ENCODE assay signal across 1 cellular context in genomic region chr6:44257007-44257752, GRCh38.
TF ChIP-seq lines count a peak whose summit lies in the region.

Gene SLC35B2, minus strand, starts transcription at chr6:44257528. Its CDS starts 118 bp downstream, at chr6:44257410.

TF ChIP-seq in HepG2, 621 proteins besides CTCF, POLR2A, EP300 and RAD21 (continued from another document and continues in another):
- TF ChIP-seq ZNF318 (CRISPR knock-in tag; IDR thresholded peaks at IDR 0.05) (peak; percentile 36), ARID2 (CRISPR knock-in tag; IDR thresholded peaks at IDR 0.05; ENCODE audit: borderline replicate concordance) (peak; percentile 78; the same call in 1 of the 2 replicates), SATB2 (CRISPR knock-in tag; IDR thresholded peaks at IDR 0.05) (peak; percentile 53; the same call in 1 of the 2 replicates), ZNF501 (CRISPR knock-in tag; IDR thresholded peaks at IDR 0.05) (peak; percentile 78), ZBTB3 (CRISPR knock-in tag; IDR thresholded peaks at IDR 0.05; ENCODE audit: borderline replicate concordance, low read depth) (no peak), AHDC1 (CRISPR knock-in tag; IDR thresholded peaks at IDR 0.05; ENCODE audit: borderline replicate concordance) (peak; percentile 40; the same call in 1 of the 2 replicates), RARG (CRISPR knock-in tag; IDR thresholded peaks at IDR 0.05; ENCODE audit: low read depth) (no peak), JUNB (CRISPR knock-in tag; IDR thresholded peaks at IDR 0.05; ENCODE audit: borderline replicate concordance) (no peak), HES4 (CRISPR knock-in tag; IDR thresholded peaks at IDR 0.05; ENCODE audit: borderline replicate concordance) (no peak; the same call in none of the 2 replicates), TOE1 (CRISPR knock-in tag; IDR thresholded peaks at IDR 0.05) (no peak), STAT5B (CRISPR knock-in tag; IDR thresholded peaks at IDR 0.05) (no peak), ZNF761 (CRISPR knock-in tag; conservative IDR thresholded peaks at IDR 0.05) (0 out of 2 replicates have a peak, but pooled peaks have one; percentile 67), ZFP82 (CRISPR knock-in tag; IDR thresholded peaks at IDR 0.05; ENCODE audit: borderline replicate concordance) (peak; percentile 95; the same call in 1 of the 2 replicates), BRF2 (CRISPR knock-in tag; IDR thresholded peaks at IDR 0.05) (peak; percentile 85; the same call in 1 of the 2 replicates), ATF2 (CRISPR knock-in tag; IDR thresholded peaks at IDR 0.05) (no peak), DZIP1 (CRISPR knock-in tag; IDR thresholded peaks at IDR 0.05) (no peak), MIER2 (CRISPR knock-in tag; IDR thresholded peaks at IDR 0.05) (no peak), MTA3 (CRISPR knock-in tag; IDR thresholded peaks at IDR 0.05) (no peak), ZNF280D (CRISPR knock-in tag; IDR thresholded peaks at IDR 0.05) (0 out of 2 replicates have a peak, but pooled peaks have one; percentile 58), HOXA9 (CRISPR knock-in tag; IDR thresholded peaks at IDR 0.05; ENCODE audit: borderline replicate concordance) (peak; percentile 78; the same call in 1 of the 2 replicates), CREBL2 (CRISPR knock-in tag; IDR thresholded peaks at IDR 0.05; ENCODE audit: borderline replicate concordance) (no peak), RXRB (CRISPR knock-in tag; IDR thresholded peaks at IDR 0.05; ENCODE audit: borderline replicate concordance) (peak; percentile 60), PTBP1 (IDR thresholded peaks at IDR 0.05; ENCODE audit: low read depth, low read length, poor library complexity, severe bottlenecking) (peak; percentile 23), EZH2 (conservative IDR thresholded peaks at IDR 0.05; ENCODE audit: low read depth, low read length) (no peak), ZNF124 (CRISPR knock-in tag; IDR thresholded peaks at IDR 0.05) (no peak; the same call in none of the 2 replicates), E2F1 (CRISPR knock-in tag; IDR thresholded peaks at IDR 0.05) (0 out of 2 replicates have a peak, but pooled peaks have one; percentile 39), ARNT (IDR thresholded peaks at IDR 0.05) (no peak), REL (CRISPR knock-in tag; conservative IDR thresholded peaks at IDR 0.05) (peak; percentile 87; the same call in 1 of the 2 replicates), MXD3 (CRISPR knock-in tag; IDR thresholded peaks at IDR 0.05) (peak; percentile 85), SNAPC2 (CRISPR knock-in tag; IDR thresholded peaks at IDR 0.05) (peak; percentile 74)
